1 cellular context compared by ENCODE assay signal in the genomic region with DNA sequence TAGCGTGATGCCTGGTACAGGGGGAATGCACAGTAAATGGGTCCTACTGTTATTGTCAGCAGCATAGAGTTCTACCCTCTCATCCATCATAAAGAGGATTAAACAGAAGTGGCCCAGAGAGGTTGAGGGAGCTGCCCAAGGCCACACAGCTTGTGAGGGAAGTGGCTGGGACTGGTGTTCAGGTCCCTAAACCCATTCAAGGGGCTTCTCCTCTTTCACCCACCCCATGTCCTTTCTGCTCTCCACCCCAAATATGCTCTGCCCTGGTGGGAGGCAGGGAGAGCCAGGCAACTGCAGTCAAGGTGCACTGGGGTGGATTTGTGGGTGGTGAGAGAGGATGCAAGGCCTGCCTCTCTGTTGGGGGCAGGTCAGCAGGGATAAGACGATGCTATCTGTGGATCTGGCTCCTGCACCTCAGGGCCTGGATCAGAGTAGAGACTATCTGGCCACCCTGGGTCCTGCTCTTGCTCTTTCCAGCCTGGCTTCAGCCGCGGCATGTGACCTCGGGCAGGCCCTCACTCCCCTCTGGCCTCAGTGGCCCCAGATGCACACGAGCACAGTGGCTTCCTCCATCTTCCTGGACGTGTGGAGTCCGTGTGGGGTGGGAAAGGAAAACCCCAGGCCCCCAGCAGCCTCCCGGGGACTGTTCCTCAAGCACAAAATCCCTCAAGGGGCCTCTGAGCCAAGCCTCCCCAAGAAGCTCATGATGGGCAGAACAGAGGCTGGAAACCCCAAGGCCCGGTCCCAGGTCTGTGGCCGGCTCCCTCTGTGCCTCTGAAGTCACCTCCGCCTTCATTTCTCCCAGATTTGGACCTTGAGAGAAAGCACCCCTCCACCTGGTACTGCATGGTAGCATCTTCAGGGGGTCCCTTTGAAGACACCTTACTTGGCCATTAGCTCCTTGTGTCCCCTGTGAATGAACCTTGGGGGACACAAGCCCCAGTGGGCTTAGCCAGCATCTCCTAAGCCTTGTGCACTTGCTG.
A peak's percentile ranks its signal among the peaks of the same experiment; 100 is the strongest.
TF ChIP-seq lines count a peak whose summit lies in the region.

No MANE protein-coding gene starts in this region.

TF ChIP-seq in K562, 482 proteins besides CTCF, POLR2A, EP300 and RAD21:
- TF ChIP-seq RBM25 (IDR thresholded peaks at IDR 0.05; ENCODE audit: low read depth, low read length, severe bottlenecking) (peak; percentile 49), ELF1 (tag; IDR thresholded peaks at IDR 0.05) (no peak), POLR2AphosphoS5 (IDR thresholded peaks at IDR 0.05; ENCODE audit: control insufficient read depth, insufficient read depth, low read depth, low read length) (no peak), KDM5B (IDR thresholded peaks at IDR 0.05; ENCODE audit: insufficient replicate concordance, low read depth, low read length) (no peak), SIN3B (IDR thresholded peaks at IDR 0.05; ENCODE audit: low read depth) (no peak), ZBTB7A (IDR thresholded peaks at IDR 0.05; ENCODE audit: borderline replicate concordance, control insufficient read depth, low read depth, low read length) (no peak), PCBP1 (IDR thresholded peaks at IDR 0.05; ENCODE audit: low read depth, low read length, poor library complexity, severe bottlenecking) (no peak), ASH1L (IDR thresholded peaks at IDR 0.05; ENCODE audit: borderline replicate concordance, low read depth, partially characterized antibody) (no peak), PURB (CRISPR knock-in tag; IDR thresholded peaks at IDR 0.05; ENCODE audit: low read depth) (no peak), BRD9 (IDR thresholded peaks at IDR 0.05; ENCODE audit: low read depth, partially characterized antibody) (peak; percentile 49), SMARCA5 (IDR thresholded peaks at IDR 0.05) (peak; percentile 38; the same call in 1 of the 2 replicates), ZFP36 (IDR thresholded peaks at IDR 0.05; ENCODE audit: low read depth, low read length, partially characterized antibody) (peak; percentile 66), BCOR (IDR thresholded peaks at IDR 0.05) (0 out of 2 replicates have a peak, but pooled peaks have one; percentile 3), ILF3 (IDR thresholded peaks at IDR 0.05; ENCODE audit: borderline replicate concordance) (no peak)
- TF ChIP-seq, protein P1, sequence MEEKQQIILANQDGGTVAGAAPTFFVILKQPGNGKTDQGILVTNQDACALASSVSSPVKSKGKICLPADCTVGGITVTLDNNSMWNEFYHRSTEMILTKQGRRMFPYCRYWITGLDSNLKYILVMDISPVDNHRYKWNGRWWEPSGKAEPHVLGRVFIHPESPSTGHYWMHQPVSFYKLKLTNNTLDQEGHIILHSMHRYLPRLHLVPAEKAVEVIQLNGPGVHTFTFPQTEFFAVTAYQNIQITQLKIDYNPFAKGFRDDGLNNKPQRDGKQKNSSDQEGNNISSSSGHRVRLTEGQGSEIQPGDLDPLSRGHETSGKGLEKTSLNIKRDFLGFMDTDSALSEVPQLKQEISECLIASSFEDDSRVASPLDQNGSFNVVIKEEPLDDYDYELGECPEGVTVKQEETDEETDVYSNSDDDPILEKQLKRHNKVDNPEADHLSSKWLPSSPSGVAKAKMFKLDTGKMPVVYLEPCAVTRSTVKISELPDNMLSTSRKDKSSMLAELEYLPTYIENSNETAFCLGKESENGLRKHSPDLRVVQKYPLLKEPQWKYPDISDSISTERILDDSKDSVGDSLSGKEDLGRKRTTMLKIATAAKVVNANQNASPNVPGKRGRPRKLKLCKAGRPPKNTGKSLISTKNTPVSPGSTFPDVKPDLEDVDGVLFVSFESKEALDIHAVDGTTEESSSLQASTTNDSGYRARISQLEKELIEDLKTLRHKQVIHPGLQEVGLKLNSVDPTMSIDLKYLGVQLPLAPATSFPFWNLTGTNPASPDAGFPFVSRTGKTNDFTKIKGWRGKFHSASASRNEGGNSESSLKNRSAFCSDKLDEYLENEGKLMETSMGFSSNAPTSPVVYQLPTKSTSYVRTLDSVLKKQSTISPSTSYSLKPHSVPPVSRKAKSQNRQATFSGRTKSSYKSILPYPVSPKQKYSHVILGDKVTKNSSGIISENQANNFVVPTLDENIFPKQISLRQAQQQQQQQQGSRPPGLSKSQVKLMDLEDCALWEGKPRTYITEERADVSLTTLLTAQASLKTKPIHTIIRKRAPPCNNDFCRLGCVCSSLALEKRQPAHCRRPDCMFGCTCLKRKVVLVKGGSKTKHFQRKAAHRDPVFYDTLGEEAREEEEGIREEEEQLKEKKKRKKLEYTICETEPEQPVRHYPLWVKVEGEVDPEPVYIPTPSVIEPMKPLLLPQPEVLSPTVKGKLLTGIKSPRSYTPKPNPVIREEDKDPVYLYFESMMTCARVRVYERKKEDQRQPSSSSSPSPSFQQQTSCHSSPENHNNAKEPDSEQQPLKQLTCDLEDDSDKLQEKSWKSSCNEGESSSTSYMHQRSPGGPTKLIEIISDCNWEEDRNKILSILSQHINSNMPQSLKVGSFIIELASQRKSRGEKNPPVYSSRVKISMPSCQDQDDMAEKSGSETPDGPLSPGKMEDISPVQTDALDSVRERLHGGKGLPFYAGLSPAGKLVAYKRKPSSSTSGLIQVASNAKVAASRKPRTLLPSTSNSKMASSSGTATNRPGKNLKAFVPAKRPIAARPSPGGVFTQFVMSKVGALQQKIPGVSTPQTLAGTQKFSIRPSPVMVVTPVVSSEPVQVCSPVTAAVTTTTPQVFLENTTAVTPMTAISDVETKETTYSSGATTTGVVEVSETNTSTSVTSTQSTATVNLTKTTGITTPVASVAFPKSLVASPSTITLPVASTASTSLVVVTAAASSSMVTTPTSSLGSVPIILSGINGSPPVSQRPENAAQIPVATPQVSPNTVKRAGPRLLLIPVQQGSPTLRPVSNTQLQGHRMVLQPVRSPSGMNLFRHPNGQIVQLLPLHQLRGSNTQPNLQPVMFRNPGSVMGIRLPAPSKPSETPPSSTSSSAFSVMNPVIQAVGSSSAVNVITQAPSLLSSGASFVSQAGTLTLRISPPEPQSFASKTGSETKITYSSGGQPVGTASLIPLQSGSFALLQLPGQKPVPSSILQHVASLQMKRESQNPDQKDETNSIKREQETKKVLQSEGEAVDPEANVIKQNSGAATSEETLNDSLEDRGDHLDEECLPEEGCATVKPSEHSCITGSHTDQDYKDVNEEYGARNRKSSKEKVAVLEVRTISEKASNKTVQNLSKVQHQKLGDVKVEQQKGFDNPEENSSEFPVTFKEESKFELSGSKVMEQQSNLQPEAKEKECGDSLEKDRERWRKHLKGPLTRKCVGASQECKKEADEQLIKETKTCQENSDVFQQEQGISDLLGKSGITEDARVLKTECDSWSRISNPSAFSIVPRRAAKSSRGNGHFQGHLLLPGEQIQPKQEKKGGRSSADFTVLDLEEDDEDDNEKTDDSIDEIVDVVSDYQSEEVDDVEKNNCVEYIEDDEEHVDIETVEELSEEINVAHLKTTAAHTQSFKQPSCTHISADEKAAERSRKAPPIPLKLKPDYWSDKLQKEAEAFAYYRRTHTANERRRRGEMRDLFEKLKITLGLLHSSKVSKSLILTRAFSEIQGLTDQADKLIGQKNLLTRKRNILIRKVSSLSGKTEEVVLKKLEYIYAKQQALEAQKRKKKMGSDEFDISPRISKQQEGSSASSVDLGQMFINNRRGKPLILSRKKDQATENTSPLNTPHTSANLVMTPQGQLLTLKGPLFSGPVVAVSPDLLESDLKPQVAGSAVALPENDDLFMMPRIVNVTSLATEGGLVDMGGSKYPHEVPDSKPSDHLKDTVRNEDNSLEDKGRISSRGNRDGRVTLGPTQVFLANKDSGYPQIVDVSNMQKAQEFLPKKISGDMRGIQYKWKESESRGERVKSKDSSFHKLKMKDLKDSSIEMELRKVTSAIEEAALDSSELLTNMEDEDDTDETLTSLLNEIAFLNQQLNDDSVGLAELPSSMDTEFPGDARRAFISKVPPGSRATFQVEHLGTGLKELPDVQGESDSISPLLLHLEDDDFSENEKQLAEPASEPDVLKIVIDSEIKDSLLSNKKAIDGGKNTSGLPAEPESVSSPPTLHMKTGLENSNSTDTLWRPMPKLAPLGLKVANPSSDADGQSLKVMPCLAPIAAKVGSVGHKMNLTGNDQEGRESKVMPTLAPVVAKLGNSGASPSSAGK (IDR thresholded peaks at IDR 0.05): no peak
- TF ChIP-seq, protein P2, sequence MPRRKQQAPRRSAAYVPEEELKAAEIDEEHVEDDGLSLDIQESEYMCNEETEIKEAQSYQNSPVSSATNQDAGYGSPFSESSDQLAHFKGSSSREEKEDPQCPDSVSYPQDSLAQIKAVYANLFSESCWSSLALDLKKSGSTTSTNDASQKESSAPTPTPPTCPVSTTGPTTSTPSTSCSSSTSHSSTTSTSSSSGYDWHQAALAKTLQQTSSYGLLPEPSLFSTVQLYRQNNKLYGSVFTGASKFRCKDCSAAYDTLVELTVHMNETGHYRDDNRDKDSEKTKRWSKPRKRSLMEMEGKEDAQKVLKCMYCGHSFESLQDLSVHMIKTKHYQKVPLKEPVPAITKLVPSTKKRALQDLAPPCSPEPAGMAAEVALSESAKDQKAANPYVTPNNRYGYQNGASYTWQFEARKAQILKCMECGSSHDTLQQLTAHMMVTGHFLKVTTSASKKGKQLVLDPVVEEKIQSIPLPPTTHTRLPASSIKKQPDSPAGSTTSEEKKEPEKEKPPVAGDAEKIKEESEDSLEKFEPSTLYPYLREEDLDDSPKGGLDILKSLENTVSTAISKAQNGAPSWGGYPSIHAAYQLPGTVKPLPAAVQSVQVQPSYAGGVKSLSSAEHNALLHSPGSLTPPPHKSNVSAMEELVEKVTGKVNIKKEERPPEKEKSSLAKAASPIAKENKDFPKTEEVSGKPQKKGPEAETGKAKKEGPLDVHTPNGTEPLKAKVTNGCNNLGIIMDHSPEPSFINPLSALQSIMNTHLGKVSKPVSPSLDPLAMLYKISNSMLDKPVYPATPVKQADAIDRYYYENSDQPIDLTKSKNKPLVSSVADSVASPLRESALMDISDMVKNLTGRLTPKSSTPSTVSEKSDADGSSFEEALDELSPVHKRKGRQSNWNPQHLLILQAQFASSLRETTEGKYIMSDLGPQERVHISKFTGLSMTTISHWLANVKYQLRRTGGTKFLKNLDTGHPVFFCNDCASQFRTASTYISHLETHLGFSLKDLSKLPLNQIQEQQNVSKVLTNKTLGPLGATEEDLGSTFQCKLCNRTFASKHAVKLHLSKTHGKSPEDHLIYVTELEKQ (CRISPR knock-in tag; IDR thresholded peaks at IDR 0.05): no peak
- TF ChIP-seq, protein P3, sequence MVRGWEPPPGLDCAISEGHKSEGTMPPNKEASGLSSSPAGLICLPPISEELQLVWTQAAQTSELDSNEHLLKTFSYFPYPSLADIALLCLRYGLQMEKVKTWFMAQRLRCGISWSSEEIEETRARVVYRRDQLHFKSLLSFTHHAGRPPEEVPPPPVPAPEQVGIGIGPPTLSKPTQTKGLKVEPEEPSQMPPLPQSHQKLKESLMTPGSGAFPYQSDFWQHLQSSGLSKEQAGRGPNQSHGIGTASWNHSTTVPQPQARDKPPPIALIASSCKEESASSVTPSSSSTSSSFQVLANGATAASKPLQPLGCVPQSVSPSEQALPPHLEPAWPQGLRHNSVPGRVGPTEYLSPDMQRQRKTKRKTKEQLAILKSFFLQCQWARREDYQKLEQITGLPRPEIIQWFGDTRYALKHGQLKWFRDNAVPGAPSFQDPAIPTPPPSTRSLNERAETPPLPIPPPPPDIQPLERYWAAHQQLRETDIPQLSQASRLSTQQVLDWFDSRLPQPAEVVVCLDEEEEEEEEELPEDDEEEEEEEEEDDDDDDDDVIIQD (CRISPR knock-in tag; IDR thresholded peaks at IDR 0.05): no peak
- TF ChIP-seq, protein P4, sequence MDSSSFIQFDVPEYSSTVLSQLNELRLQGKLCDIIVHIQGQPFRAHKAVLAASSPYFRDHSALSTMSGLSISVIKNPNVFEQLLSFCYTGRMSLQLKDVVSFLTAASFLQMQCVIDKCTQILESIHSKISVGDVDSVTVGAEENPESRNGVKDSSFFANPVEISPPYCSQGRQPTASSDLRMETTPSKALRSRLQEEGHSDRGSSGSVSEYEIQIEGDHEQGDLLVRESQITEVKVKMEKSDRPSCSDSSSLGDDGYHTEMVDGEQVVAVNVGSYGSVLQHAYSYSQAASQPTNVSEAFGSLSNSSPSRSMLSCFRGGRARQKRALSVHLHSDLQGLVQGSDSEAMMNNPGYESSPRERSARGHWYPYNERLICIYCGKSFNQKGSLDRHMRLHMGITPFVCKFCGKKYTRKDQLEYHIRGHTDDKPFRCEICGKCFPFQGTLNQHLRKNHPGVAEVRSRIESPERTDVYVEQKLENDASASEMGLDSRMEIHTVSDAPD (CRISPR knock-in tag; IDR thresholded peaks at IDR 0.05): no peak
TF ChIP-seq in K562: peak in this region for 5.
